In genomic region chr11:59777104-59777503, GRCh38 we compare ENCODE assay signal across 32 cellular contexts. TPM values are rescaled to one million over a fixed set of nuclear protein-coding genes. Genes with fewer than 3 reads are reported as not detected.
A peak's percentile ranks its signal among the peaks of the same experiment; 100 is the strongest.
DNase-seq lines count a peak whose midpoint lies in the region; ATAC-seq, FAIRE-seq and TF ChIP-seq lines count a peak whose summit lies in the region.
"Had no signal": no experiment of that assay in that cellular context is flagged by ENCODE, and none has a peak within 500 bp of the region (broad histone marks: within the 10 kb centered on the region; RNA-seq: fewer than 3 reads in every experiment).

No MANE protein-coding gene starts in this region.

- H3K27ac ChIP-seq in PC-3 (ENCODE audit: low read length) (peak overlapping the region; percentile 39), keratinocyte (ENCODE audit: control insufficient read depth, insufficient read depth, low read length) (no peak overlapping the region)
- H3K27ac ChIP-seq: cardiac muscle cell, right atrium auricular region, uterus had no signal

- no peaks in the 10 kb centered on the region for H3F3A ChIP-seq in PC-3 (ENCODE audit: low read length, unreplicated experiment)

- H3K9me3 Mint-ChIP-seq in Caco-2 (ENCODE audit: unreplicated experiment) (no peaks in the 10 kb centered on the region), progenitor cell of endocrine pancreas (ENCODE audit: low read depth) (no peaks in the 10 kb centered on the region)
- H3K9me3 Mint-ChIP-seq: CD4-positive, alpha-beta memory T cell; dendritic cell treated with granulocyte-macrophage colony-stimulating factor and Interleukin-4, amounts not matched to agents 40 ng/mL and 50 ng/mL, for 4 days; nephron progenitor cell had no signal

- no peaks in the 10 kb centered on the region for H3K9me2 ChIP-seq in PC-3 (replicated peaks; ENCODE audit: low read length)

- no peaks in the 10 kb centered on the region for H3K27me3 ChIP-seq in Caco-2 (replicated peaks; ENCODE audit: control insufficient read depth, insufficient read depth, low read length)
- no peaks in the 10 kb centered on the region for H3K27me3 ChIP-seq in PC-3 (ENCODE audit: low read length)
- H3K27me3 ChIP-seq in keratinocyte (ENCODE audit: control insufficient read depth, extremely low read depth, insufficient read depth, low read length): no peaks in the 10 kb centered on the region
- H3K27me3 ChIP-seq: cardiac muscle cell, gastrocnemius medialis, right atrium auricular region, uterus had no signal

- ATAC-seq in PC-3 (no peak), GM21717 (IDR thresholded peaks at IDR 0.05; ENCODE audit: unreplicated experiment) (no peak), HG03135 (IDR thresholded peaks at IDR 0.05; ENCODE audit: unreplicated experiment) (no peak)
- ATAC-seq: K562 had no signal

- H4K20me1 ChIP-seq in PC-3 (ENCODE audit: low read length): peaks cover 27% of the 10 kb centered on the region
- peaks cover 10% of the 10 kb centered on the region for H4K20me1 ChIP-seq in keratinocyte (ENCODE audit: control insufficient read depth, extremely low read depth, insufficient read depth, low read length)

- H3K4me1 Mint-ChIP-seq in Caco-2 (ENCODE audit: low read depth, unreplicated experiment): peaks cover 55% of the 10 kb centered on the region
- H3K4me1 Mint-ChIP-seq in progenitor cell of endocrine pancreas (ENCODE audit: low read depth): peaks cover 27% of the 10 kb centered on the region

- no peaks in the 10 kb centered on the region for H3K9me3 ChIP-seq in Caco-2
- H3K9me3 ChIP-seq in PC-3 (ENCODE audit: low read length): no peaks in the 10 kb centered on the region
- H3K9me3 ChIP-seq in keratinocyte (ENCODE audit: control insufficient read depth, low read depth, low read length): no peaks in the 10 kb centered on the region
- H3K9me3 ChIP-seq: gastrocnemius medialis, right atrium auricular region, uterus had no signal

- peak overlapping the region; percentile 74 for H3K27ac Mint-ChIP-seq in Caco-2 (ENCODE audit: unreplicated experiment)
- peak overlapping the region; percentile 75 for H3K27ac Mint-ChIP-seq in progenitor cell of endocrine pancreas
- H3K27ac Mint-ChIP-seq: activated naive CD4-positive, alpha-beta T cell treated with anti-CD3 and anti-CD28 coated beads, Interleukin-2, amount 10 ng/mL, durations not matched to agents 7 days and 5 days; nephron progenitor cell; stimulated activated effector memory CD8-positive, alpha-beta T cell treated with anti-CD3 and anti-CD28 coated beads, Interleukin-12 subunit alpha, Interleukin-12 subunit beta, amount 100 ng/mL, for 72 hours had no signal

- H3K4me2 ChIP-seq in PC-3 (ENCODE audit: low read length) (peak overlapping the region; percentile 69), keratinocyte (ENCODE audit: control insufficient read depth, extremely low read depth, insufficient read depth, low read depth, low read length) (peak overlapping the region; percentile 46)

- peaks cover 13% of the 10 kb centered on the region; the same call in 1 of the 2 replicates for H3K79me2 ChIP-seq in PC-3 (ENCODE audit: low read length)
- peaks cover 31% of the 10 kb centered on the region for H3K79me2 ChIP-seq in keratinocyte (ENCODE audit: control insufficient read depth, insufficient read depth, low read length)
- H3K79me2 ChIP-seq: parathyroid adenoma had no signal

- CTCF ChIA-PET in Caco-2 (lab: Charles Lee) (interaction anchor here (1.2 to 1.3 kb wide), 3 partner anchors 9 to 23 kb away, joined by 3 to 4 read pairs (median 4); partner anchors contain the start of gene STX3), PC-3 (lab: Charles Lee) (interaction anchor here (1.0 kb wide), 1 partner anchor 22 kb away, joined by 4 read pairs; the partner anchor contains the start of gene STX3)

- no peak for FAIRE-seq in keratinocyte (lab: Jason Lieb, UNC)
- FAIRE-seq: endometrium, K562 had no signal

- peaks cover 7% of the 10 kb centered on the region for H3K9me1 ChIP-seq in keratinocyte (ENCODE audit: control insufficient read depth, extremely low read depth, insufficient read depth, low read length)

- TSS peak; percentile 26 for BruUV-seq in Caco-2 (replicated peaks; lab: Mats Ljungman, UMichigan)
- BruUV-seq in PC-3 (replicated peaks; lab: Mats Ljungman, UMichigan): no TSS peak

- H3K4me3 Mint-ChIP-seq in Caco-2 (ENCODE audit: unreplicated experiment) (peak overlapping the region; percentile 66), progenitor cell of endocrine pancreas (ENCODE audit: low read depth) (no peak overlapping the region)
- H3K4me3 Mint-ChIP-seq: activated naive CD4-positive, alpha-beta T cell treated with anti-CD3 and anti-CD28 coated beads, Interleukin-2, amount 10 ng/mL, durations not matched to agents 7 days and 5 days; CD4-positive, alpha-beta memory T cell; dendritic cell treated with granulocyte-macrophage colony-stimulating factor and Interleukin-4, amounts not matched to agents 40 ng/mL and 50 ng/mL, for 4 days; nephron progenitor cell had no signal

- H3K4me1 ChIP-seq in Caco-2 (peaks cover 59% of the 10 kb centered on the region), PC-3 (ENCODE audit: insufficient read depth, low read length) (peaks cover 32% of the 10 kb centered on the region), keratinocyte (ENCODE audit: control insufficient read depth, extremely low read depth, insufficient read depth, low read length) (peaks cover 15% of the 10 kb centered on the region)
- H3K4me1 ChIP-seq: uterus had no signal

- dilution Hi-C loops in keratinocyte (cut with MboI; ENCODE audit: extremely low pct_ligation_motif_present, low sequenced_read_pairs): no loop called here

- H3K9ac ChIP-seq in PC-3 (ENCODE audit: low read length): no peak overlapping the region
- H3K9ac ChIP-seq in keratinocyte (ENCODE audit: control insufficient read depth, extremely low read depth, insufficient read depth, low read length): no peak overlapping the region
- H3K9ac ChIP-seq: parathyroid adenoma had no signal

- H3K36me3 Mint-ChIP-seq in Caco-2 (ENCODE audit: insufficient read depth, unreplicated experiment) (peaks cover 98% of the 10 kb centered on the region), progenitor cell of endocrine pancreas (ENCODE audit: insufficient read depth) (peaks cover 37% of the 10 kb centered on the region)

- intact Hi-C loops in Caco-2 (cut with micrococcal nuclease; ENCODE audit: unreplicated experiment) (loop anchor here (2.0 kb wide), 1 partner anchor 26 kb away; no protein-coding TSS in a partner anchor), PC-3 (cut with micrococcal nuclease) (no loop called here)

- no peak overlapping the region for H3K4me3 ChIP-seq in Caco-2 (ENCODE audit: low read depth, low read length)
- peak overlapping the region; percentile 22; the same call in 1 of the 2 replicates for H3K4me3 ChIP-seq in PC-3 (ENCODE audit: low read length)
- H3K4me3 ChIP-seq in keratinocyte (ENCODE audit: control insufficient read depth in 2 of 3, extremely low read depth in 1 of 3, insufficient read depth in 2 of 3, low read depth in 1 of 3, low read length in 3 of 3): no peak overlapping the region
- H3K4me3 ChIP-seq: cardiac muscle cell, gastrocnemius medialis, K562, right atrium auricular region, uterus had no signal

- H2AFZ ChIP-seq in PC-3 (ENCODE audit: low read length) (no peak overlapping the region), keratinocyte (ENCODE audit: control insufficient read depth, low read length) (no peak overlapping the region)
- H2AFZ ChIP-seq: parathyroid adenoma had no signal

- no peaks in the 10 kb centered on the region for H3K27me3 Mint-ChIP-seq in Caco-2 (ENCODE audit: insufficient read depth, unreplicated experiment)
- no peaks in the 10 kb centered on the region for H3K27me3 Mint-ChIP-seq in progenitor cell of endocrine pancreas
- H3K27me3 Mint-ChIP-seq: activated naive CD4-positive, alpha-beta T cell treated with anti-CD3 and anti-CD28 coated beads, Interleukin-2, amount 10 ng/mL, durations not matched to agents 7 days and 5 days; CD4-positive, alpha-beta memory T cell; dendritic cell treated with granulocyte-macrophage colony-stimulating factor and Interleukin-4, amounts not matched to agents 40 ng/mL and 50 ng/mL, for 4 days had no signal

- TF ChIP-seq CTCF in Caco-2 (IDR thresholded peaks at IDR 0.05; ENCODE audit: insufficient read depth in 1 of 2, low read depth in 1 of 2, low read length in 1 of 2, severe bottlenecking in 1 of 2, unreplicated experiment in 1 of 2) (no peak), PC-3 (conservative IDR thresholded peaks at IDR 0.05; ENCODE audit: low read depth, low read length) (no peak), keratinocyte (optimal IDR thresholded peaks at IDR 0.05 in 1 of 3, IDR thresholded peaks at IDR 0.05 in 1 of 3, conservative IDR thresholded peaks at IDR 0.05 in 1 of 3; ENCODE audit: extremely low read depth in 1 of 3, insufficient read depth in 2 of 3, low read length in 3 of 3) (no peak), progenitor cell of endocrine pancreas (IDR thresholded peaks at IDR 0.05; ENCODE audit: unreplicated experiment) (no peak)

- DNase-seq in Caco-2 (no peak), PC-3 (no peak), keratinocyte (ENCODE audit: low read depth, low spot score) (no peak), progenitor cell of endocrine pancreas (ENCODE audit: low spot score, unreplicated experiment) (no peak), COLO829 (ENCODE audit: low spot score) (no peak)
- DNase-seq: activated CD4-positive, alpha-beta T cell treated with anti-CD3 and anti-CD28 coated beads for 48 hours; activated CD8-positive, alpha-beta memory T cell treated with anti-CD3 and anti-CD28 coated beads, Interleukin-2, amount 50 U/mL, for 4 hours; activated naive CD4-positive, alpha-beta T cell treated with anti-CD3 and anti-CD28 coated beads, Interleukin-2, amount 10 ng/mL, durations not matched to agents 7 days and 5 days; aorta; CD4-positive, alpha-beta memory T cell; gastrocnemius medialis; H7; hippocampal formation; NCI-H1105 treated with DMSO at 0.1 percent for 48 hours; NCI-H2029; NCI-H524 treated with DMSO at 0.1 percent for 48 hours; nephron progenitor cell; NK-92 treated with Interleukin-12 subunit alpha and Interleukin-12 subunit beta, amount 100 ng/mL, for 24 hours; Right ventricle myocardium superior; stimulated activated CD4-positive, alpha-beta T cell treated with anti-CD3 and anti-CD28 coated beads, Interleukin-12 subunit alpha, Interleukin-12 subunit beta, amount 100 ng/mL, for 4 hours; stimulated activated CD4-positive, alpha-beta T cell treated with anti-CD3 and anti-CD28 coated beads, Interleukin-4, amount 100 ng/mL, for 24 hours; substantia nigra; uterus had no signal

- POLR2A ChIA-PET in Caco-2 (lab: Charles Lee) (interaction anchor here (0.6 to 1.0 kb wide), 3 partner anchors 10 to 165 kb away, joined by 3 to 4 read pairs (median 3); no protein-coding TSS in a partner anchor), PC-3 (lab: Charles Lee; ENCODE audit: unreplicated experiment) (no interaction called here)

- H3K36me3 ChIP-seq in Caco-2 (ENCODE audit: control insufficient read depth, insufficient read depth, low read length) (peaks cover 8% of the 10 kb centered on the region), PC-3 (ENCODE audit: low read depth, low read length) (peaks cover 12% of the 10 kb centered on the region; the same call in 1 of the 2 replicates), keratinocyte (ENCODE audit: control insufficient read depth in 2 of 2, extremely low read depth in 1 of 2, insufficient read depth in 2 of 2, low read length in 2 of 2) (peaks cover 7 to 22% of the 10 kb centered on the region in 2 experiments)
- H3K36me3 ChIP-seq: uterus had no signal

RNA-seq across cellular contexts. Expression of gene STX3, which starts 21.9 kb away (rescaled TPM):
- total RNA-seq in Caco-2 (2022) (178 and 181 TPM in 2 replicates), PC-3 (2014; rRNA removed) (34.3 and 49.8 TPM in 2 replicates), progenitor cell of endocrine pancreas (91.5 and 113 TPM in 2 replicates)
- polyA plus RNA-seq in keratinocyte: 41.1 to 48.0 TPM (median 42.5 TPM) in 3 replicates
- polyA plus RNA-seq in keratinocyte (2011; ENCODE audit: low read depth): 219 TPM
- polyA plus RNA-seq in keratinocyte (2011; cell fraction: cytosol; rRNA removed): 39.9 and 56.1 TPM in 2 replicates
- 41.3 and 52.1 TPM in 2 replicates for polyA plus RNA-seq in keratinocyte (2011; cell fraction: nucleus; rRNA removed)
- 29.6 and 54.4 TPM in 2 replicates for polyA plus RNA-seq in keratinocyte (2012; ENCODE audit: low replicate concordance)
- polyA minus RNA-seq in keratinocyte: 12.3 to 36.2 TPM (median 26.5 TPM) in 3 replicates
- polyA minus RNA-seq in keratinocyte (2011; cell fraction: cytosol; rRNA and poly(A)+ RNA removed): 25.7 TPM
- 23.3 and 40.3 TPM in 2 replicates for polyA minus RNA-seq in keratinocyte (2011; cell fraction: nucleus; rRNA and poly(A)+ RNA removed)

RNA-seq across cellular contexts. Expression of gene MRPL16, which starts 33.5 kb away (rescaled TPM):
- total RNA-seq in Caco-2 (2022) (61.6 and 66.0 TPM in 2 replicates), PC-3 (2014; rRNA removed) (111 and 123 TPM in 2 replicates), progenitor cell of endocrine pancreas (44.2 and 44.7 TPM in 2 replicates)
- polyA plus RNA-seq in keratinocyte: 32.4 to 85.5 TPM (median 72.1 TPM) in 3 replicates
- 17.5 TPM for polyA plus RNA-seq in keratinocyte (2011; ENCODE audit: low read depth)
- polyA plus RNA-seq in keratinocyte (2011; cell fraction: cytosol; rRNA removed): 77.8 and 78.6 TPM in 2 replicates
- polyA plus RNA-seq in keratinocyte (2011; cell fraction: nucleus; rRNA removed): 62.9 and 65.1 TPM in 2 replicates
- 20.2 and 55.7 TPM in 2 replicates for polyA plus RNA-seq in keratinocyte (2012; ENCODE audit: low replicate concordance)
- 10.5 to 26.3 TPM (median 17.7 TPM) in 3 replicates for polyA minus RNA-seq in keratinocyte
- polyA minus RNA-seq in keratinocyte (2011; cell fraction: cytosol; rRNA and poly(A)+ RNA removed): 24.9 TPM
- 8.4 and 9.9 TPM in 2 replicates for polyA minus RNA-seq in keratinocyte (2011; cell fraction: nucleus; rRNA and poly(A)+ RNA removed)
